Comparison of ENCODE assay signal across 19 cellular contexts in genomic region chr6:45160305-45160704, GRCh38.
DNase-seq lines count a peak whose midpoint lies in the region; ATAC-seq, FAIRE-seq and TF ChIP-seq lines count a peak whose summit lies in the region.
"Had no signal": no experiment of that assay in that cellular context is flagged by ENCODE, and none has a peak within 500 bp of the region (broad histone marks: within the 10 kb centered on the region; RNA-seq: fewer than 3 reads in every experiment).

No MANE protein-coding gene starts in this region.

- TF ChIP-seq POLR2A in HepG2 (IDR thresholded peaks at IDR 0.05; ENCODE audit: insufficient read depth in 1 of 2, low read depth in 2 of 2, low read length in 2 of 2), result no peak
- no peak for TF ChIP-seq POLR2A in right lobe of liver (IDR thresholded peaks at IDR 0.05)
- no peak for TF ChIP-seq POLR2A in IMR-90 (IDR thresholded peaks at IDR 0.05; ENCODE audit: low read depth, low read length)

- TF ChIP-seq RAD21 in HepG2 (CRISPR knock-in tag; IDR thresholded peaks at IDR 0.05) (no peak), IMR-90 (IDR thresholded peaks at IDR 0.05; ENCODE audit: low read length) (no peak)

- H2BK5ac ChIP-seq in IMR-90 (ENCODE audit: low read depth, low read length, poor library complexity, severe bottlenecking), result no peak overlapping the region

- H3K79me1 ChIP-seq in IMR-90 (ENCODE audit: low read depth in 1 of 2, low read length in 2 of 2), result no peaks in the 10 kb centered on the region

- H2BK120ac ChIP-seq in IMR-90 (ENCODE audit: low read depth, low read length), result no peak overlapping the region

- ATAC-seq in HepG2 (no peak), right lobe of liver (no peak), IMR-90 (ENCODE audit: low read depth) (no peak), HG03025 (IDR thresholded peaks at IDR 0.05; ENCODE audit: low FRiP score, unreplicated experiment) (no peak)
- ATAC-seq: GM12878 had no signal

- H3K4me2 ChIP-seq in HepG2 (ENCODE audit: low read depth, low read length) (no peak overlapping the region), IMR-90 (ENCODE audit: low read depth, low read length) (no peak overlapping the region)
- H3K4me2 ChIP-seq: BLaER1 had no signal

- no peak overlapping the region for H2BK15ac ChIP-seq in IMR-90 (ENCODE audit: low read depth, low read length)

- H4K91ac ChIP-seq in IMR-90 (ENCODE audit: insufficient read depth, low read depth, low read length), result no peak overlapping the region

- TF ChIP-seq EP300 in HepG2 (IDR thresholded peaks at IDR 0.05; ENCODE audit: low read depth in 2 of 2, low read length in 2 of 2) (no peak), HepG2 (CRISPR knock-in tag; IDR thresholded peaks at IDR 0.05; ENCODE audit: borderline replicate concordance) (no peak)

- H3K27me3 ChIP-seq in HepG2 (ENCODE audit: control insufficient read depth in 1 of 2, insufficient read depth in 2 of 2, low read length in 2 of 2) (no peaks in the 10 kb centered on the region), right lobe of liver (no peaks in the 10 kb centered on the region), IMR-90 (ENCODE audit: control insufficient read depth, insufficient read depth, low read length) (no peaks in the 10 kb centered on the region)
- H3K27me3 ChIP-seq: BLaER1 had no signal

- POLR2A ChIA-PET in HepG2 (lab: Yijun Ruan, JAX) (no interaction called here), IMR-90 (lab: Charles Lee; ENCODE audit: unreplicated experiment) (no interaction called here)

- in situ Hi-C loops in HepG2 (cut with HindIII; ENCODE audit: extremely low pct_ligation_motif_present, low pct_unique_long_range_greater_than_20kb) (no loop called here), IMR-90 (cut with MboI; ENCODE audit: low sequenced_read_pairs) (no loop called here)

- H3K23ac ChIP-seq in IMR-90 (ENCODE audit: low read depth, low read length), result no peak overlapping the region

- TF ChIP-seq CTCF in HepG2 (CRISPR knock-in tag; IDR thresholded peaks at IDR 0.05), result no peak
- TF ChIP-seq CTCF in right lobe of liver (IDR thresholded peaks at IDR 0.05), result no peak
- no peak for TF ChIP-seq CTCF in IMR-90 (conservative IDR thresholded peaks at IDR 0.05; ENCODE audit: low read depth, low read length)

- CTCF ChIA-PET in HepG2 (lab: Yijun Ruan, JAX; ENCODE audit: low intra/inter-chr PET ratio, low total read pairs) (no interaction called here), IMR-90 (lab: Yijun Ruan, JAX) (no interaction called here)

- intact Hi-C loops in HepG2 (cut with micrococcal nuclease; ENCODE audit: unreplicated experiment) (no loop called here), right lobe of liver (cut with DNase I) (no loop called here), IMR-90 (cut with micrococcal nuclease) (no loop called here)

- no peak overlapping the region for H3K4ac ChIP-seq in IMR-90 (ENCODE audit: low read depth, low read length)

- 0 out of 2 replicates have a peak, but pooled peaks cover 5% of the 10 kb centered on the region for H3K4me1 ChIP-seq in HepG2 (ENCODE audit: insufficient read depth, low read length)
- H3K4me1 ChIP-seq in right lobe of liver, result no peaks in the 10 kb centered on the region
- H3K4me1 ChIP-seq in IMR-90 (ENCODE audit: control insufficient read depth, insufficient read depth, low read length), result no peaks in the 10 kb centered on the region

- H2BK20ac ChIP-seq in IMR-90 (ENCODE audit: low read depth, low read length), result no peak overlapping the region

- H3K36me3 ChIP-seq in HepG2 (replicated peaks in 1 of 2; ENCODE audit: control insufficient read depth in 1 of 2, insufficient read depth in 2 of 2, low read length in 2 of 2) (no peaks in the 10 kb centered on the region), right lobe of liver (no peaks in the 10 kb centered on the region), IMR-90 (ENCODE audit: control insufficient read depth, insufficient read depth, low read length) (no peaks in the 10 kb centered on the region)
- H3K36me3 ChIP-seq: BLaER1 had no signal

- WGBS in HepG2 (ENCODE audit: low lambda C conversion rate), result 97% methylated on average over 4 of the region's 4 CpGs
- 85% methylated on average over 4 of the region's 4 CpGs for WGBS in right lobe of liver (ENCODE audit: insufficient coverage, low coverage, low lambda C conversion rate, missing lambda C conversion rate)
- WGBS in IMR-90 (ENCODE audit: extremely low coverage in 2 of 2, insufficient read length in 1 of 2), 2 experiments, result no CpG with 5 or more reads among the region's 4 CpGs

- H3K9me1 ChIP-seq in IMR-90 (ENCODE audit: insufficient read depth, low read length), result no peaks in the 10 kb centered on the region

- dilution Hi-C loops in IMR-90 (cut with HindIII; ENCODE audit: low sequenced_read_pairs, unreplicated experiment), result no loop called here

- H3K4me3 ChIP-seq in HepG2 (replicated peaks in 1 of 3; ENCODE audit: insufficient read depth in 1 of 3, low read depth in 2 of 3, low read length in 3 of 3), result no peak overlapping the region
- no peak overlapping the region for H3K4me3 ChIP-seq in right lobe of liver
- H3K4me3 ChIP-seq in IMR-90 (ENCODE audit: insufficient read depth, low read depth, low read length), result no peak overlapping the region
- H3K4me3 ChIP-seq: BLaER1, GM12878, GM23248 had no signal

- no peak for DNase-seq in HepG2 (ENCODE audit: low spot score)
- DNase-seq in right lobe of liver, result no peak
- no peak for DNase-seq in IMR-90
- DNase-seq in Kasumi-1 (lab: John Stamatoyannopoulos, UW), result no peak
- DNase-seq: Calu3; CD4-positive, alpha-beta T cell; CD8-positive, alpha-beta memory T cell; DMS153; DND-41; GDM1; GM23248; H7; HCEC 1CT had no signal

- FAIRE-seq in HepG2 (lab: Jason Lieb, UNC) (no peak), islet of Langerhans (lab: Jason Lieb, UNC) (peak; percentile 17)
- FAIRE-seq: GM12878, GM19239, H1 had no signal

- H3K79me2 ChIP-seq in HepG2 (ENCODE audit: insufficient read depth, low read length), result no peaks in the 10 kb centered on the region

- no TSS peak for BruUV-seq in HepG2 (replicated peaks; lab: Mats Ljungman, UMichigan)
- no TSS peak for BruUV-seq in IMR-90 (replicated peaks; lab: Mats Ljungman, UMichigan)

- no peak overlapping the region for H3K56ac ChIP-seq in IMR-90 (ENCODE audit: extremely low read depth, insufficient read depth, low read length)

- H2AK9ac ChIP-seq in IMR-90 (replicated peaks; ENCODE audit: low read depth, low read length, poor library complexity), result no peak overlapping the region

- no peak overlapping the region for H3K14ac ChIP-seq in IMR-90 (replicated peaks; ENCODE audit: low read depth, low read length)

- H2AFZ ChIP-seq in HepG2 (ENCODE audit: low read length), result no peak overlapping the region
- H2AFZ ChIP-seq in IMR-90 (replicated peaks; ENCODE audit: low read length, poor library complexity), result no peak overlapping the region
- H2AFZ ChIP-seq: GM23248 had no signal

- no peak overlapping the region for H3K18ac ChIP-seq in IMR-90 (ENCODE audit: low read depth, low read length)

- H3K9me3 ChIP-seq in HepG2 (ENCODE audit: low read length) (no peaks in the 10 kb centered on the region), right lobe of liver (no peaks in the 10 kb centered on the region), IMR-90 (ENCODE audit: control insufficient read depth, insufficient read depth, low read length) (no peaks in the 10 kb centered on the region)
- H3K9me3 ChIP-seq: BLaER1 had no signal

- H2AK5ac ChIP-seq in IMR-90 (ENCODE audit: low read depth, low read length), result no peak overlapping the region

- no peak overlapping the region for H4K5ac ChIP-seq in IMR-90 (ENCODE audit: low read depth, low read length)

- H4K20me1 ChIP-seq in HepG2 (ENCODE audit: insufficient read depth, low read length) (no peaks in the 10 kb centered on the region), IMR-90 (ENCODE audit: insufficient read depth, low read length) (no peaks in the 10 kb centered on the region)
- H4K20me1 ChIP-seq: BLaER1 had no signal

- no peak overlapping the region for H3K27ac ChIP-seq in HepG2 (ENCODE audit: extremely low read length, insufficient read depth, low read length)
- no peak overlapping the region for H3K27ac ChIP-seq in right lobe of liver
- no peak overlapping the region for H3K27ac ChIP-seq in IMR-90 (ENCODE audit: insufficient read depth, low read length)
- H3K27ac ChIP-seq: BLaER1, GM23248 had no signal

- no peak overlapping the region for H4K8ac ChIP-seq in IMR-90 (ENCODE audit: low read depth in 2 of 2, low read length in 2 of 2)

- H3K9ac ChIP-seq in HepG2 (ENCODE audit: insufficient read depth, low read depth, low read length) (no peak overlapping the region), IMR-90 (ENCODE audit: low read depth, low read length) (no peak overlapping the region)
- H3K9ac ChIP-seq: BLaER1, GM23248 had no signal

TF ChIP-seq in IMR-90, 13 proteins besides CTCF, POLR2A, EP300 and RAD21:
- TF ChIP-seq MAFK (IDR thresholded peaks at IDR 0.05; ENCODE audit: low read depth, low read length) (peak; percentile 31; the same call in 1 of the 2 replicates), NFE2L2 (IDR thresholded peaks at IDR 0.05; ENCODE audit: low read depth, low read length) (no peak)
